11 cellular contexts compared by ENCODE assay signal in the genomic region with DNA sequence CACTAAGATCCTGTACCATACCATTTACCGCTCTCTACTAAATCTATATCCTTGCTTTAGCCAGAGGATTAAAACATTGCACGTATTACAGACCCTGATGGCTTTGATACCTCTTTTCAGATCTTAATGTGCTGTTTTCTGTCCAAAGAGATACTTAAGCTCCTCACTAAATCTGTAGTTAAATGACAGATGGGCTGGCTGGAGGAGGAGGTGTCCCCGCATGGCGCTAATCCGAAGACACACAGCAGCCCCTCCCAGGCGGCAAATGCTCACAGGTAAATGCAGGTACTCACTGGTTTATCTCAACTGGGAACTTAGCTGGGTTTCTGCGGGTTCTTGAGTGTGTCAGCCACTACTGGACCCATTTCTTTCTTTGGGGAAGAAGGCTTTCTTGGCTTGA. TPM values are rescaled to one million over a fixed set of nuclear protein-coding genes. Genes with fewer than 3 reads are reported as not detected.
A peak's percentile ranks its signal among the peaks of the same experiment; 100 is the strongest.
DNase-seq lines count a peak whose midpoint lies in the region; ATAC-seq and TF ChIP-seq lines count a peak whose summit lies in the region.
"Had no signal": no experiment of that assay in that cellular context is flagged by ENCODE, and none has a peak within 500 bp of the region (broad histone marks: within the 10 kb centered on the region; RNA-seq: fewer than 3 reads in every experiment).

No MANE protein-coding gene starts in this region.

- H3K9me3 Mint-ChIP-seq in activated CD8-positive, alpha-beta T cell treated with anti-CD3 and anti-CD28 coated beads for 36 hours = no peaks in the 10 kb centered on the region
- H3K9me3 Mint-ChIP-seq in activated CD8-positive, alpha-beta T cell treated with anti-CD3 and anti-CD28 coated beads, Interleukin-2, amount 10 ng/mL, durations not matched to agents 7 days and 5 days (ENCODE audit: insufficient read depth) = no peaks in the 10 kb centered on the region
- H3K9me3 Mint-ChIP-seq in glutamatergic neuron (ENCODE audit: unreplicated experiment) = no peaks in the 10 kb centered on the region
- H3K9me3 Mint-ChIP-seq in stimulated activated memory B cell treated with anti-CD40 and anti-IgM and Interleukin-4, amounts not matched to agents 10 μg/mL and 1 μg/mL and 100 μg/mL, for 72 hours = no peaks in the 10 kb centered on the region

- H3K4me1 Mint-ChIP-seq in activated CD8-positive, alpha-beta T cell treated with anti-CD3 and anti-CD28 coated beads for 36 hours (ENCODE audit: low read depth) = peaks cover 42% of the 10 kb centered on the region
- peaks cover 32% of the 10 kb centered on the region for H3K4me1 Mint-ChIP-seq in activated CD8-positive, alpha-beta T cell treated with anti-CD3 and anti-CD28 coated beads, Interleukin-2, amount 10 ng/mL, durations not matched to agents 7 days and 5 days (ENCODE audit: low read depth)
- peaks cover 9% of the 10 kb centered on the region for H3K4me1 Mint-ChIP-seq in glutamatergic neuron (ENCODE audit: low read depth, unreplicated experiment)
- H3K4me1 Mint-ChIP-seq in stimulated activated memory B cell treated with anti-CD40 and anti-IgM and Interleukin-4, amounts not matched to agents 10 μg/mL and 1 μg/mL and 100 μg/mL, for 72 hours = peaks cover 61% of the 10 kb centered on the region

- H3K27me3 Mint-ChIP-seq in activated CD8-positive, alpha-beta T cell treated with anti-CD3 and anti-CD28 coated beads for 36 hours = no peaks in the 10 kb centered on the region
- H3K27me3 Mint-ChIP-seq in activated CD8-positive, alpha-beta T cell treated with anti-CD3 and anti-CD28 coated beads, Interleukin-2, amount 10 ng/mL, durations not matched to agents 7 days and 5 days (ENCODE audit: low read depth) = no peaks in the 10 kb centered on the region
- H3K27me3 Mint-ChIP-seq in glutamatergic neuron (ENCODE audit: unreplicated experiment) = peaks cover 2% of the 10 kb centered on the region
- no peaks in the 10 kb centered on the region for H3K27me3 Mint-ChIP-seq in stimulated activated memory B cell treated with anti-CD40 and anti-IgM and Interleukin-4, amounts not matched to agents 10 μg/mL and 1 μg/mL and 100 μg/mL, for 72 hours

- no peak overlapping the region for H3K27ac Mint-ChIP-seq in activated CD8-positive, alpha-beta T cell treated with anti-CD3 and anti-CD28 coated beads for 36 hours
- no peak overlapping the region for H3K27ac Mint-ChIP-seq in activated CD8-positive, alpha-beta T cell treated with anti-CD3 and anti-CD28 coated beads, Interleukin-2, amount 10 ng/mL, durations not matched to agents 7 days and 5 days
- no peak overlapping the region for H3K27ac Mint-ChIP-seq in glutamatergic neuron (ENCODE audit: unreplicated experiment)
- peak overlapping the region; percentile 84 for H3K27ac Mint-ChIP-seq in stimulated activated memory B cell treated with anti-CD40 and anti-IgM and Interleukin-4, amounts not matched to agents 10 μg/mL and 1 μg/mL and 100 μg/mL, for 72 hours

- no peak for DNase-seq in activated CD8-positive, alpha-beta T cell treated with anti-CD3 and anti-CD28 coated beads for 36 hours
- DNase-seq in activated CD8-positive, alpha-beta T cell treated with anti-CD3 and anti-CD28 coated beads, Interleukin-2, amount 10 ng/mL, durations not matched to agents 7 days and 5 days = no peak
- DNase-seq in NCI-H69 (lab: John Stamatoyannopoulos, UW) (peak; percentile 22), glutamatergic neuron (no peak), NAMALWA (ENCODE audit: low spot score) (no peak), NCI-H2196 (lab: John Stamatoyannopoulos, UW; ENCODE audit: unreplicated experiment) (no peak)
- DNase-seq: hippocampal formation, NCI-H1694, nucleus accumbens had no signal

- CTCF ChIA-PET in activated CD8-positive, alpha-beta T cell treated with anti-CD3 and anti-CD28 coated beads for 36 hours (lab: Charles Lee) = interaction anchor here (0.6 to 1.0 kb wide), 2 partner anchors 32 to 193 kb away, joined by 3 to 4 read pairs; no protein-coding TSS in a partner anchor
- CTCF ChIA-PET in activated CD8-positive, alpha-beta T cell treated with anti-CD3 and anti-CD28 coated beads, Interleukin-2, amount 10 ng/mL, durations not matched to agents 7 days and 5 days (lab: Charles Lee) = interaction anchor here (0.6 to 1.3 kb wide), 2 partner anchors 19 to 122 kb away, joined by 3 to 4 read pairs; no protein-coding TSS in a partner anchor

- intact Hi-C loops in activated CD8-positive, alpha-beta T cell treated with anti-CD3 and anti-CD28 coated beads for 36 hours (cut with micrococcal nuclease) = no loop called here

- POLR2A ChIA-PET in activated CD8-positive, alpha-beta T cell treated with anti-CD3 and anti-CD28 coated beads for 36 hours (lab: Charles Lee) = interaction anchor here (1.2 to 1.4 kb wide), 2 partner anchors 15 to 41 kb away, joined by 3 to 4 read pairs; no protein-coding TSS in a partner anchor
- POLR2A ChIA-PET in activated CD8-positive, alpha-beta T cell treated with anti-CD3 and anti-CD28 coated beads, Interleukin-2, amount 10 ng/mL, durations not matched to agents 7 days and 5 days (lab: Charles Lee) = no interaction called here

- no peak for TF ChIP-seq CTCF in activated CD8-positive, alpha-beta T cell treated with anti-CD3 and anti-CD28 coated beads for 36 hours (IDR thresholded peaks at IDR 0.05)
- TF ChIP-seq CTCF in glutamatergic neuron (IDR thresholded peaks at IDR 0.05; ENCODE audit: partially characterized antibody, unreplicated experiment) = no peak

- no peak for ATAC-seq in activated CD8-positive, alpha-beta T cell treated with anti-CD3 and anti-CD28 coated beads for 36 hours
- no peak for ATAC-seq in activated CD8-positive, alpha-beta T cell treated with anti-CD3 and anti-CD28 coated beads, Interleukin-2, amount 10 ng/mL, durations not matched to agents 7 days and 5 days
- no peak for ATAC-seq in stimulated activated memory B cell treated with anti-CD40 and anti-IgM and Interleukin-4, amounts not matched to agents 10 μg/mL and 1 μg/mL and 100 μg/mL, for 72 hours
- no peak for ATAC-seq in GM18873 (IDR thresholded peaks at IDR 0.05; ENCODE audit: low FRiP score, unreplicated experiment)

- peak overlapping the region; percentile 27 for H3K4me3 Mint-ChIP-seq in activated CD8-positive, alpha-beta T cell treated with anti-CD3 and anti-CD28 coated beads for 36 hours
- H3K4me3 Mint-ChIP-seq in activated CD8-positive, alpha-beta T cell treated with anti-CD3 and anti-CD28 coated beads, Interleukin-2, amount 10 ng/mL, durations not matched to agents 7 days and 5 days = no peak overlapping the region
- peak overlapping the region; percentile 96 for H3K4me3 Mint-ChIP-seq in glutamatergic neuron (ENCODE audit: unreplicated experiment)
- no peak overlapping the region for H3K4me3 Mint-ChIP-seq in stimulated activated memory B cell treated with anti-CD40 and anti-IgM and Interleukin-4, amounts not matched to agents 10 μg/mL and 1 μg/mL and 100 μg/mL, for 72 hours

- H3K36me3 Mint-ChIP-seq in activated CD8-positive, alpha-beta T cell treated with anti-CD3 and anti-CD28 coated beads for 36 hours (ENCODE audit: low read depth) = peaks cover 29% of the 10 kb centered on the region
- peaks cover 30% of the 10 kb centered on the region for H3K36me3 Mint-ChIP-seq in activated CD8-positive, alpha-beta T cell treated with anti-CD3 and anti-CD28 coated beads, Interleukin-2, amount 10 ng/mL, durations not matched to agents 7 days and 5 days (ENCODE audit: low read depth)
- no peaks in the 10 kb centered on the region for H3K36me3 Mint-ChIP-seq in glutamatergic neuron (ENCODE audit: unreplicated experiment)
- peaks cover 34% of the 10 kb centered on the region for H3K36me3 Mint-ChIP-seq in stimulated activated memory B cell treated with anti-CD40 and anti-IgM and Interleukin-4, amounts not matched to agents 10 μg/mL and 1 μg/mL and 100 μg/mL, for 72 hours

RNA-seq across cellular contexts. Expression of a gene that starts 2.7 kb away (rescaled TPM):
- total RNA-seq in activated CD8-positive, alpha-beta T cell treated with anti-CD3 and anti-CD28 coated beads for 36 hours = 10 to 100 TPM; 37.2 to 43.6 TPM
- 10 to 100 TPM; 60.8 to 68.3 TPM for total RNA-seq in activated CD8-positive, alpha-beta T cell treated with anti-CD3 and anti-CD28 coated beads, Interleukin-2, amount 10 ng/mL, durations not matched to agents 7 days and 5 days
- total RNA-seq in glutamatergic neuron (ENCODE audit: unreplicated experiment) = 113 TPM

Comparison
In these comparisons a context has a peak if more than half of its experiments do, and no peak if none do; other contexts are left out.
1. H3K4me3 Mint-ChIP-seq: peak in activated CD8-positive, alpha-beta T cell treated with anti-CD3 and anti-CD28 coated beads for 36 hours (single experiment) and glutamatergic neuron (single experiment); none in activated CD8-positive, alpha-beta T cell treated with anti-CD3 and anti-CD28 coated beads, Interleukin-2, amount 10 ng/mL, durations not matched to agents 7 days and 5 days (single experiment) and stimulated activated memory B cell treated with anti-CD40 and anti-IgM and Interleukin-4, amounts not matched to agents 10 μg/mL and 1 μg/mL and 100 μg/mL, for 72 hours (single experiment).